Comparison of ENCODE assay signal across 9 cellular contexts in the genomic region with DNA sequence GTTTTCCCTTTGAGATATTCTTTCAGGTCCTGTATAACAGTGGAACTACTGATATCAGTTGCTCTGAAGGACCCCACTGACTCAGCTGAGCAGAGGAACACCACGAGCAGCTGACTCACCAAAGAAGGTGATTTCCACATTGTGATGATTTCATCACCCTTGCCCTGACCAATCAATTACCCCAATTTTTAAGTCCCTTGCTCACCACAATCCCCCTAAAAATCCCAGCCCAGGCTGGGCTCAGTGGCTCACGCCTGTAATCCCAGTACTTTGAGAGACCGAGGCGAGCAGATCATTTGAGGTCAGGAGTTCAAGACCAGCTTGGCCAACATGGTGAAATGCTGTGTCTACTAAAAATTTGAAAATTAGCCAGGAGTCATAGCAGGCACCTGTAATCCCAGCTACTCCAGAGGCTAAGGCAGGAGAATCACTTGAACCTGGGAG.
DNase-seq lines count a peak whose midpoint lies in the region; ATAC-seq and TF ChIP-seq lines count a peak whose summit lies in the region.
"Had no signal": no experiment of that assay in that cellular context is flagged by ENCODE, and none has a peak within 500 bp of the region (broad histone marks: within the 10 kb centered on the region; RNA-seq: fewer than 3 reads in every experiment).

No MANE protein-coding gene starts in this region.

- no peaks in the 10 kb centered on the region for H3K4me1 ChIP-seq in mucosa of descending colon (ENCODE audit: low read depth)

- no peak overlapping the region for H3K27ac ChIP-seq in caudate nucleus (ENCODE audit: low read depth, low read length)
- H3K27ac ChIP-seq: KMS-11 had no signal

- intact Hi-C loops in mucosa of descending colon (cut with DNase I, micrococcal nuclease) = no loop called here

- no peak for TF ChIP-seq CTCF in mucosa of descending colon (IDR thresholded peaks at IDR 0.05)
- TF ChIP-seq CTCF in GM13976 (IDR thresholded peaks at IDR 0.05; ENCODE audit: borderline replicate concordance, control extremely low read depth, extremely low read depth, insufficient read depth, missing control alignments) = no peak

- no peak overlapping the region for H3K4me3 ChIP-seq in mucosa of descending colon

- H3K36me3 ChIP-seq in mucosa of descending colon (ENCODE audit: low read depth) = no peaks in the 10 kb centered on the region

- no peaks in the 10 kb centered on the region for H3K9me3 ChIP-seq in mucosa of descending colon

- in situ Hi-C loops in GM13976 (cut with MboI; ENCODE audit: low sequenced_read_pairs, unreplicated experiment) = no loop called here

- ATAC-seq in GM18502 (IDR thresholded peaks at IDR 0.05; ENCODE audit: poor library complexity, unreplicated experiment) (peak; percentile 80), HG03280 (IDR thresholded peaks at IDR 0.05; ENCODE audit: unreplicated experiment) (peak; percentile 80), mucosa of descending colon (peak; percentile 56), HG02840 (IDR thresholded peaks at IDR 0.05; ENCODE audit: low FRiP score, unreplicated experiment) (no peak)

- peak; percentile 69 for DNase-seq in activated CD8-positive, alpha-beta memory T cell treated with anti-CD3 and anti-CD28 coated beads, Interleukin-2, amount 50 U/mL, for 48 hours
- DNase-seq in mucosa of descending colon (peak in 1 of 3 donors; percentile 55), GM13976 (ENCODE audit: low spot score) (no peak), COLO668 (lab: John Stamatoyannopoulos, UW; ENCODE audit: unreplicated experiment) (no peak), caudate nucleus (lab: John Stamatoyannopoulos, UW) (no peak)
